Comparison of ENCODE assay signal across 18 cellular contexts in the genomic region with DNA sequence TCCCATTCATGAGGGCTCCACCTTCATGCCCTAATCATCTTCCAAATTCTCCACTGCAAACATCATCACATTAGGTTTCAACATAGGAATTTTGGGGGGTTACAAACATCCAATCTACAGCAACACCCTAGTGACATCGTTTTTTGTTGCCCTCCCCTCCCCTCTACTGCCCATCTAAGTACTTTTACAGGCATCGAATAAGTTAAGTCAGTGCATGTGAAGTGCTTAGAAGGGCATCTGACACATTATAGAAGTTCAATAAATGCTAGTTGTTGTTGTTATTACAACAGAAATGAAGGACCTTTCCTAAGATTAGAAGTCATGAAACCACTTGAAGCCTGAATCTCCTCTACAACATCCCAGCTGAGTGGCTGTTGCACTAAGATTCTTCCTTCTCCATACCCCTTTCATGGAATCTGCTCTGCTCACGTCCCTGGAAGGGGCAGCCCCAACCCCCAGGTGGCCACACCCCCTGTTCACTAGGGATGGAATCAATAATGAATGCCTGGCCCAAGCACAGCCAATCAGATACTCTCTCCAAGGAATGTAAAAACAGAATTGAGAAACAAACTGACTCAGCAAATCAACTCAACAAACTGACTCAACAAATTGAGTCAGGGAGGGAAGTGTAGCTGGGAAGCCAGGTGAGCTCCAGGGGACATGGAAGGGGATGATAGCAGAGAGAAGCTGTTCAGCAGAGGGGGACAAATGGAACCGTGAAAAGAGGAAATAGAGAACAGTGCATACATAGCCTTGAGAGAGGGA. TPM values are rescaled to one million over a fixed set of nuclear protein-coding genes. Genes with fewer than 3 reads are reported as not detected.
DNase-seq lines count a peak whose midpoint lies in the region; ATAC-seq, FAIRE-seq and TF ChIP-seq lines count a peak whose summit lies in the region.
"Had no signal": no experiment of that assay in that cellular context is flagged by ENCODE, and none has a peak within 500 bp of the region (broad histone marks: within the 10 kb centered on the region; RNA-seq: fewer than 3 reads in every experiment).

No MANE protein-coding gene starts in this region.

- no peak for FAIRE-seq in HepG2 (lab: Jason Lieb, UNC)

- H3K4me3 Mint-ChIP-seq in CD4-positive, alpha-beta T cell = no peak overlapping the region
- H3K4me3 Mint-ChIP-seq: activated naive CD8-positive, alpha-beta T cell treated with anti-CD3 and anti-CD28 coated beads for 36 hours; natural killer cell treated with Interleukin-12 subunit alpha and Interleukin-12 subunit beta and Interleukin-15 and Interleukin-18, amount 100 ng/mL, for 72 hours had no signal

- H3K9me3 ChIP-seq in body of pancreas = no peaks in the 10 kb centered on the region
- H3K9me3 ChIP-seq in HepG2 (ENCODE audit: low read length) = no peaks in the 10 kb centered on the region
- H3K9me3 ChIP-seq in CD4-positive, alpha-beta T cell (ENCODE audit: control insufficient read depth, low read length) = no peaks in the 10 kb centered on the region
- H3K9me3 ChIP-seq: gastroesophageal sphincter had no signal

- POLR2A ChIA-PET in HepG2 (lab: Yijun Ruan, JAX) = no interaction called here
- POLR2A ChIA-PET in CD4-positive, alpha-beta T cell (lab: Charles Lee) = interaction anchor here (1.4 kb wide), 1 partner anchor 10 kb away, joined by 4 read pairs; no protein-coding TSS in a partner anchor

- H3K4me1 Mint-ChIP-seq in CD4-positive, alpha-beta T cell (ENCODE audit: low read depth) = peaks cover 2% of the 10 kb centered on the region

- intact Hi-C loops in body of pancreas (cut with DNase I) (no loop called here), HepG2 (cut with micrococcal nuclease; ENCODE audit: unreplicated experiment) (no loop called here)
- intact Hi-C loops in CD4-positive, alpha-beta T cell (cut with DNase I, micrococcal nuclease) = loop anchor here in 1 of 2 experiments (5.0 to 10.0 kb wide), 3 partner anchors 113 to 321 kb away; a partner anchor contains a TSS

- in situ Hi-C loops in HepG2 (cut with HindIII; ENCODE audit: extremely low pct_ligation_motif_present, low pct_unique_long_range_greater_than_20kb) = no loop called here

- DNase-seq in GM03348 (ENCODE audit: low spot score) = peak; percentile 59
- DNase-seq in MV-4-11 (lab: John Stamatoyannopoulos, UW) = peak; percentile 2
- peak in 3 of 4 donors; percentile 26 to 31 (median 28) for DNase-seq in body of pancreas
- DNase-seq in HepG2 (ENCODE audit: low spot score) = peak; percentile 59
- DNase-seq in GM10266 (ENCODE audit: extremely low spot score) = no peak
- DNase-seq in COLO668 (lab: John Stamatoyannopoulos, UW; ENCODE audit: unreplicated experiment) = no peak
- no peak for DNase-seq in GOT3 (lab: John Stamatoyannopoulos, UW)
- no peak for DNase-seq in CD4-positive, alpha-beta T cell
- DNase-seq: activated CD8-positive, alpha-beta memory T cell treated with anti-CD3 and anti-CD28 coated beads, Interleukin-2, amount 50 U/mL, for 4 hours; activated naive CD8-positive, alpha-beta T cell treated with anti-CD3 and anti-CD28 coated beads for 36 hours; dermis blood vessel endothelial cell; left colon; SHP77 had no signal

- peak overlapping the region; percentile 36 for H3K4me2 ChIP-seq in HepG2 (ENCODE audit: low read depth, low read length)

- TF ChIP-seq RAD21 in HepG2 (CRISPR knock-in tag; IDR thresholded peaks at IDR 0.05) = no peak

- no peak for ATAC-seq in body of pancreas
- no peak for ATAC-seq in HepG2
- no peak for ATAC-seq in CD4-positive, alpha-beta T cell (ENCODE audit: poor library complexity)
- ATAC-seq: gastroesophageal sphincter; left colon; natural killer cell treated with Interleukin-12 subunit alpha and Interleukin-12 subunit beta and Interleukin-15 and Interleukin-18, amount 100 ng/mL, for 72 hours had no signal

- CTCF ChIA-PET in HepG2 (lab: Yijun Ruan, JAX; ENCODE audit: low intra/inter-chr PET ratio, low total read pairs) = no interaction called here
- CTCF ChIA-PET in CD4-positive, alpha-beta T cell (lab: Charles Lee) = no interaction called here

- no peaks in the 10 kb centered on the region for H3K9me3 Mint-ChIP-seq in CD4-positive, alpha-beta T cell
- H3K9me3 Mint-ChIP-seq: natural killer cell treated with Interleukin-12 subunit alpha and Interleukin-12 subunit beta and Interleukin-15 and Interleukin-18, amount 100 ng/mL, for 72 hours had no signal

- no peak overlapping the region for H3K4me3 ChIP-seq in body of pancreas
- no peak overlapping the region for H3K4me3 ChIP-seq in HepG2 (replicated peaks in 1 of 3; ENCODE audit: insufficient read depth in 1 of 3, low read depth in 2 of 3, low read length in 3 of 3)
- H3K4me3 ChIP-seq: gastroesophageal sphincter, skin epidermis had no signal

- H3K36me3 Mint-ChIP-seq in CD4-positive, alpha-beta T cell (ENCODE audit: low read depth) = no peaks in the 10 kb centered on the region
- H3K36me3 Mint-ChIP-seq: activated naive CD8-positive, alpha-beta T cell treated with anti-CD3 and anti-CD28 coated beads for 36 hours; natural killer cell treated with Interleukin-12 subunit alpha and Interleukin-12 subunit beta and Interleukin-15 and Interleukin-18, amount 100 ng/mL, for 72 hours had no signal

- TF ChIP-seq EP300 in HepG2 (IDR thresholded peaks at IDR 0.05; ENCODE audit: low read depth in 2 of 2, low read length in 2 of 2) (no peak), HepG2 (CRISPR knock-in tag; IDR thresholded peaks at IDR 0.05; ENCODE audit: borderline replicate concordance) (no peak)

- TF ChIP-seq POLR2A in body of pancreas (IDR thresholded peaks at IDR 0.05) (no peak), HepG2 (IDR thresholded peaks at IDR 0.05; ENCODE audit: insufficient read depth in 1 of 2, low read depth in 2 of 2, low read length in 2 of 2) (no peak)

- no TSS peak for BruUV-seq in HepG2 (replicated peaks; lab: Mats Ljungman, UMichigan)

- no peak for TF ChIP-seq CTCF in body of pancreas (IDR thresholded peaks at IDR 0.05)
- no peak for TF ChIP-seq CTCF in HepG2 (CRISPR knock-in tag; IDR thresholded peaks at IDR 0.05)
- no peak for TF ChIP-seq CTCF in GM10266 (IDR thresholded peaks at IDR 0.05; ENCODE audit: control insufficient read depth, insufficient read depth, low read depth, missing control alignments)
- no peak for TF ChIP-seq CTCF in CD4-positive, alpha-beta T cell (IDR thresholded peaks at IDR 0.05)

- WGBS in body of pancreas, 2 donors = 36 to 42% methylated on average over 4 of the region's 4 CpGs
- WGBS in HepG2 (ENCODE audit: low lambda C conversion rate) = 18% methylated on average over 4 of the region's 4 CpGs

- no peaks in the 10 kb centered on the region for H4K20me1 ChIP-seq in HepG2 (ENCODE audit: insufficient read depth, low read length)

- no peak overlapping the region for H3K27ac ChIP-seq in body of pancreas
- no peak overlapping the region for H3K27ac ChIP-seq in HepG2 (ENCODE audit: extremely low read length, insufficient read depth, low read length)
- no peak overlapping the region for H3K27ac ChIP-seq in CD4-positive, alpha-beta T cell (ENCODE audit: low read depth, low read length)
- H3K27ac ChIP-seq: C4-2B, gastroesophageal sphincter, skin epidermis, VCaP had no signal

- no peaks in the 10 kb centered on the region for H3K79me2 ChIP-seq in HepG2 (ENCODE audit: insufficient read depth, low read length)

- H3K4me1 ChIP-seq in body of pancreas = peaks cover 7% of the 10 kb centered on the region
- H3K4me1 ChIP-seq in HepG2 (ENCODE audit: insufficient read depth, low read length) = peaks cover 26% of the 10 kb centered on the region

- H3K36me3 ChIP-seq in body of pancreas (replicated peaks in 1 of 2; ENCODE audit: insufficient read depth in 1 of 2, low read depth in 2 of 2) (no peaks in the 10 kb centered on the region), HepG2 (replicated peaks in 1 of 2; ENCODE audit: control insufficient read depth in 1 of 2, insufficient read depth in 2 of 2, low read length in 2 of 2) (no peaks in the 10 kb centered on the region)
- H3K36me3 ChIP-seq: gastroesophageal sphincter had no signal

- H3K9ac ChIP-seq in HepG2 (ENCODE audit: insufficient read depth, low read depth, low read length) = no peak overlapping the region

- no peak overlapping the region for H2AFZ ChIP-seq in HepG2 (ENCODE audit: low read length)

- peaks cover 5% of the 10 kb centered on the region for H3K27me3 Mint-ChIP-seq in CD4-positive, alpha-beta T cell

- no peak overlapping the region for H3K27ac Mint-ChIP-seq in CD4-positive, alpha-beta T cell
- H3K27ac Mint-ChIP-seq: activated naive CD8-positive, alpha-beta T cell treated with anti-CD3 and anti-CD28 coated beads for 36 hours; natural killer cell treated with Interleukin-12 subunit alpha and Interleukin-12 subunit beta and Interleukin-15 and Interleukin-18, amount 100 ng/mL, for 72 hours had no signal

- H3K27me3 ChIP-seq in body of pancreas = no peaks in the 10 kb centered on the region
- H3K27me3 ChIP-seq in HepG2 (ENCODE audit: control insufficient read depth in 1 of 2, insufficient read depth in 2 of 2, low read length in 2 of 2) = no peaks in the 10 kb centered on the region; a peak in 1 of 5 replicates
- no peaks in the 10 kb centered on the region for H3K27me3 ChIP-seq in CD4-positive, alpha-beta T cell (ENCODE audit: control insufficient read depth, insufficient read depth, low read length)
- H3K27me3 ChIP-seq: gastroesophageal sphincter had no signal

RNA-seq across cellular contexts. Expression of a gene that starts 3.9 kb away (rescaled TPM):
- total RNA-seq in body of pancreas (10 to 100 TPM; 21.0 to 28.0 TPM), HepG2 (2016; rRNA removed; fragmentation: Illumina TruSeq; extraction: Trizol) (32.1 and 48.9 TPM in 2 replicates)
- total RNA-seq in HepG2 (2016; cell fraction: cytosol; rRNA removed; fragmentation: Illumina TruSeq; extraction: Trizol; ENCODE audit: low read depth) = 13.6 and 13.7 TPM in 2 replicates
- total RNA-seq in HepG2 (2016; cell fraction: insoluble cytoplasmic fraction; rRNA removed; fragmentation: Illumina TruSeq; extraction: Trizol) = 32.2 and 47.6 TPM in 2 replicates
- total RNA-seq in HepG2 (2016; cell fraction: membrane; rRNA removed; fragmentation: Illumina TruSeq; extraction: Trizol) = 24.5 and 28.9 TPM in 2 replicates
- total RNA-seq in HepG2 (2016; cell fraction: nucleus; rRNA removed; fragmentation: Illumina TruSeq; extraction: Trizol) = 41.9 and 47.5 TPM in 2 replicates
- 32.4 and 35.8 TPM in 2 replicates for polyA plus RNA-seq in HepG2 (2011; rRNA removed)
- 25.8 and 29.0 TPM in 2 replicates for polyA plus RNA-seq in HepG2 (2011; cell fraction: cytosol; rRNA removed)
- polyA plus RNA-seq in HepG2 (2011; cell fraction: nucleus; rRNA removed) = 17.4 and 23.9 TPM in 2 replicates
- 41.6 TPM in 2 replicates for polyA plus RNA-seq in HepG2 (2012)
- polyA plus RNA-seq in HepG2 (2016; cell fraction: cytosol; fragmentation: Illumina TruSeq; extraction: Trizol; ENCODE audit: low read depth) = 5.0 and 5.9 TPM in 2 replicates
- polyA plus RNA-seq in HepG2 (2016; cell fraction: insoluble cytoplasmic fraction; fragmentation: Illumina TruSeq; extraction: Trizol; ENCODE audit: low read depth) = 33.9 and 34.7 TPM in 2 replicates
- 16.2 and 18.5 TPM in 2 replicates for polyA plus RNA-seq in HepG2 (2016; cell fraction: membrane; fragmentation: Illumina TruSeq; extraction: Trizol; ENCODE audit: low read depth)
- 61.0 and 62.4 TPM in 2 replicates for polyA plus RNA-seq in HepG2 (2016; cell fraction: nucleus; fragmentation: Illumina TruSeq; extraction: Trizol; ENCODE audit: insufficient read depth, low read depth)
- 115 and 160 TPM in 2 replicates for polyA minus RNA-seq in HepG2 (2011; rRNA and poly(A)+ RNA removed; ENCODE audit: low replicate concordance)
- polyA minus RNA-seq in HepG2 (2011; cell fraction: cytosol; rRNA and poly(A)+ RNA removed) = 33.6 and 36.5 TPM in 2 replicates
- 18.3 and 25.0 TPM in 2 replicates for polyA minus RNA-seq in HepG2 (2011; cell fraction: nucleus; rRNA and poly(A)+ RNA removed)
- total RNA-seq in CD4-positive, alpha-beta T cell = under 1 TPM; 0.75 to 0.99 TPM

RNA-seq across cellular contexts. Expression of a gene that starts 29.9 kb away (rescaled TPM):
- not detected for total RNA-seq in body of pancreas
- total RNA-seq in HepG2 (2016; rRNA removed; fragmentation: Illumina TruSeq; extraction: Trizol) = not detected in 2 replicates
- total RNA-seq in HepG2 (2016; cell fraction: cytosol; rRNA removed; fragmentation: Illumina TruSeq; extraction: Trizol; ENCODE audit: low read depth) = not detected in 2 replicates
- not detected in 2 replicates for total RNA-seq in HepG2 (2016; cell fraction: insoluble cytoplasmic fraction; rRNA removed; fragmentation: Illumina TruSeq; extraction: Trizol)
- not detected in 2 replicates for total RNA-seq in HepG2 (2016; cell fraction: membrane; rRNA removed; fragmentation: Illumina TruSeq; extraction: Trizol)
- total RNA-seq in HepG2 (2016; cell fraction: nucleus; rRNA removed; fragmentation: Illumina TruSeq; extraction: Trizol) = not detected in 2 replicates
- not detected in 2 replicates for polyA plus RNA-seq in HepG2 (2011; rRNA removed)
- not detected in 2 replicates for polyA plus RNA-seq in HepG2 (2011; cell fraction: cytosol; rRNA removed)
- polyA plus RNA-seq in HepG2 (2011; cell fraction: nucleus; rRNA removed) = not detected in 2 replicates
- polyA plus RNA-seq in HepG2 (2012) = not detected in 2 replicates
- not detected in 2 replicates for polyA plus RNA-seq in HepG2 (2016; cell fraction: cytosol; fragmentation: Illumina TruSeq; extraction: Trizol; ENCODE audit: low read depth)
- polyA plus RNA-seq in HepG2 (2016; cell fraction: insoluble cytoplasmic fraction; fragmentation: Illumina TruSeq; extraction: Trizol; ENCODE audit: low read depth) = not detected in 2 replicates
- not detected in 2 replicates for polyA plus RNA-seq in HepG2 (2016; cell fraction: membrane; fragmentation: Illumina TruSeq; extraction: Trizol; ENCODE audit: low read depth)
- not detected in 2 replicates for polyA plus RNA-seq in HepG2 (2016; cell fraction: nucleus; fragmentation: Illumina TruSeq; extraction: Trizol; ENCODE audit: insufficient read depth, low read depth)
- 19.1 TPM in 1 of 2 replicates, not detected in the other for polyA minus RNA-seq in HepG2 (2011; rRNA and poly(A)+ RNA removed; ENCODE audit: low replicate concordance)
- polyA minus RNA-seq in HepG2 (2011; cell fraction: cytosol; rRNA and poly(A)+ RNA removed) = not detected in 2 replicates
- not detected in 2 replicates for polyA minus RNA-seq in HepG2 (2011; cell fraction: nucleus; rRNA and poly(A)+ RNA removed)
- total RNA-seq in CD4-positive, alpha-beta T cell = not detected
- total RNA-seq: activated naive CD8-positive, alpha-beta T cell treated with anti-CD3 and anti-CD28 coated beads for 36 hours; dermis blood vessel endothelial cell; natural killer cell treated with Interleukin-12 subunit alpha and Interleukin-12 subunit beta and Interleukin-15 and Interleukin-18, amount 100 ng/mL, for 72 hours had no signal

RNA-seq across cellular contexts. Expression of a gene that starts 54.9 kb away (rescaled TPM):
- not detected for total RNA-seq in body of pancreas
- not detected in 2 replicates for total RNA-seq in HepG2 (2016; rRNA removed; fragmentation: Illumina TruSeq; extraction: Trizol)
- total RNA-seq in HepG2 (2016; cell fraction: cytosol; rRNA removed; fragmentation: Illumina TruSeq; extraction: Trizol; ENCODE audit: low read depth) = not detected in 2 replicates
- not detected in 2 replicates for total RNA-seq in HepG2 (2016; cell fraction: insoluble cytoplasmic fraction; rRNA removed; fragmentation: Illumina TruSeq; extraction: Trizol)
- total RNA-seq in HepG2 (2016; cell fraction: membrane; rRNA removed; fragmentation: Illumina TruSeq; extraction: Trizol) = not detected in 2 replicates
- not detected in 2 replicates for total RNA-seq in HepG2 (2016; cell fraction: nucleus; rRNA removed; fragmentation: Illumina TruSeq; extraction: Trizol)
- not detected in 2 replicates for polyA plus RNA-seq in HepG2 (2011; rRNA removed)
- not detected in 2 replicates for polyA plus RNA-seq in HepG2 (2011; cell fraction: cytosol; rRNA removed)
- polyA plus RNA-seq in HepG2 (2011; cell fraction: nucleus; rRNA removed) = not detected in 2 replicates
- polyA plus RNA-seq in HepG2 (2012) = not detected in 2 replicates
- not detected in 2 replicates for polyA plus RNA-seq in HepG2 (2016; cell fraction: cytosol; fragmentation: Illumina TruSeq; extraction: Trizol; ENCODE audit: low read depth)
- polyA plus RNA-seq in HepG2 (2016; cell fraction: insoluble cytoplasmic fraction; fragmentation: Illumina TruSeq; extraction: Trizol; ENCODE audit: low read depth) = not detected in 2 replicates
- not detected in 2 replicates for polyA plus RNA-seq in HepG2 (2016; cell fraction: membrane; fragmentation: Illumina TruSeq; extraction: Trizol; ENCODE audit: low read depth)
- not detected in 2 replicates for polyA plus RNA-seq in HepG2 (2016; cell fraction: nucleus; fragmentation: Illumina TruSeq; extraction: Trizol; ENCODE audit: insufficient read depth, low read depth)
- polyA minus RNA-seq in HepG2 (2011; rRNA and poly(A)+ RNA removed; ENCODE audit: low replicate concordance) = 6.1 TPM in 1 of 2 replicates, not detected in the other
- polyA minus RNA-seq in HepG2 (2011; cell fraction: cytosol; rRNA and poly(A)+ RNA removed) = not detected in 2 replicates
- polyA minus RNA-seq in HepG2 (2011; cell fraction: nucleus; rRNA and poly(A)+ RNA removed) = not detected in 2 replicates
- total RNA-seq in CD4-positive, alpha-beta T cell = not detected
- total RNA-seq: activated naive CD8-positive, alpha-beta T cell treated with anti-CD3 and anti-CD28 coated beads for 36 hours; dermis blood vessel endothelial cell; left colon had no signal

Comparison
In these comparisons a context has a peak if more than half of its experiments do, and no peak if none do; other contexts are left out.
1. DNase-seq: peak in GM03348 (single experiment), MV-4-11 (single experiment), body of pancreas (3 of 4) and HepG2 (single experiment); none in GM10266 (single experiment), COLO668 (single experiment), GOT3 (single experiment) and CD4-positive, alpha-beta T cell (0 of 10).
2. RNA of a gene that starts 3.9 kb away (total RNA-seq): 13.6 to 48.9 TPM in HepG2 and 21.0 to 28.0 TPM in body of pancreas; 0.75 to 0.99 TPM in CD4-positive, alpha-beta T cell; every median in the first group is over 4 times any median in the second.